8 cellular contexts compared by ENCODE assay signal in genomic region chr7:134669845-134670373, GRCh38. TPM values are rescaled to one million over a fixed set of nuclear protein-coding genes. Genes with fewer than 3 reads are reported as not detected.
DNase-seq lines count a peak whose midpoint lies in the region; ATAC-seq and TF ChIP-seq lines count a peak whose summit lies in the region.

No MANE protein-coding gene starts in this region.

- no peak overlapping the region for H4K91ac ChIP-seq in neuronal stem cell (ENCODE audit: low read depth, low read length, poor library complexity)

- H3K4ac ChIP-seq in neuronal stem cell (ENCODE audit: low read length): no peak overlapping the region

- no peaks in the 10 kb centered on the region for H3K79me1 ChIP-seq in neuronal stem cell (ENCODE audit: low read depth, low read length)

- no peak overlapping the region for H4K8ac ChIP-seq in neuronal stem cell (ENCODE audit: low read depth, low read length)

- no peak overlapping the region for H2BK5ac ChIP-seq in neuronal stem cell (ENCODE audit: low read length)

- H3K4me3 ChIP-seq in colonic mucosa (no peak overlapping the region), neuronal stem cell (ENCODE audit: low read length in 2 of 2) (no peak overlapping the region)

- H3K4me2 ChIP-seq in neuronal stem cell (ENCODE audit: insufficient read depth, low read length, poor library complexity, severe bottlenecking): no peak overlapping the region

- H2AFZ ChIP-seq in neuronal stem cell (ENCODE audit: low read length): peak overlapping the region; percentile 37

- intact Hi-C loops in colonic mucosa (cut with DNase I): no loop called here

- H3K23ac ChIP-seq in neuronal stem cell (ENCODE audit: low read depth, low read length, poor library complexity): no peak overlapping the region

- H2BK15ac ChIP-seq in neuronal stem cell (ENCODE audit: low read length): no peak overlapping the region

- H3K36me3 ChIP-seq in colonic mucosa (no peaks in the 10 kb centered on the region), neuronal stem cell (replicated peaks in 1 of 2; ENCODE audit: control insufficient read depth in 2 of 2, insufficient read depth in 2 of 2, low read length in 2 of 2) (peaks cover 0 to 3% of the 10 kb centered on the region in 2 donors)

- WGBS in neuronal stem cell (ENCODE audit: extremely low coverage in 2 of 2, insufficient read length in 2 of 2, insufficient replicate concordance in 1 of 2), 2 donors: no CpG with 5 or more reads among the region's 8 CpGs

- H2AK5ac ChIP-seq in neuronal stem cell (ENCODE audit: low read depth, low read length): no peak overlapping the region

- H3K4me1 ChIP-seq in colonic mucosa (no peaks in the 10 kb centered on the region), neuronal stem cell (ENCODE audit: control insufficient read depth in 2 of 2, insufficient read depth in 1 of 2, low read depth in 1 of 2, low read length in 2 of 2) (peaks cover 2 to 5% of the 10 kb centered on the region in 2 donors)

- DNase-seq in CD1c-positive myeloid dendritic cell (ENCODE audit: extremely low spot score) (peak; percentile 50), NCI-H2029 (lab: John Stamatoyannopoulos, UW) (peak; percentile 52), colonic mucosa (peak; percentile 34), neuronal stem cell (ENCODE audit: low spot score) (no peak), ureter (ENCODE audit: low spot score) (peak; percentile 76)
- peak; percentile 68 for DNase-seq in activated CD4-positive, alpha-beta T cell treated with anti-CD3 and anti-CD28 coated beads for 1 hour

- H3K27me3 ChIP-seq in colonic mucosa (no peaks in the 10 kb centered on the region), neuronal stem cell (ENCODE audit: control insufficient read depth in 3 of 3, insufficient read depth in 3 of 3, low read depth in 1 of 3, low read length in 3 of 3) (no peaks in the 10 kb centered on the region)

- no peak for TF ChIP-seq CTCF in colonic mucosa (IDR thresholded peaks at IDR 0.05)

- H3K9ac ChIP-seq in colonic mucosa (ENCODE audit: low read depth in 2 of 2, low read length in 2 of 2) (no peak overlapping the region), neuronal stem cell (ENCODE audit: low read depth, low read length, poor library complexity) (no peak overlapping the region)

- peak; percentile 67 for ATAC-seq in GM21825 (IDR thresholded peaks at IDR 0.05; ENCODE audit: unreplicated experiment)
- no peak for ATAC-seq in GM21717 (IDR thresholded peaks at IDR 0.05; ENCODE audit: unreplicated experiment)

- no peak overlapping the region for H3K18ac ChIP-seq in neuronal stem cell (ENCODE audit: low read length)

- no peak overlapping the region for H3K27ac ChIP-seq in colonic mucosa
- no peak overlapping the region for H3K27ac ChIP-seq in neuronal stem cell (replicated peaks; ENCODE audit: low read length)

- H2BK12ac ChIP-seq in neuronal stem cell (ENCODE audit: low read length): no peak overlapping the region

- H3K9me3 ChIP-seq in colonic mucosa: no peaks in the 10 kb centered on the region
- H3K9me3 ChIP-seq in neuronal stem cell (replicated peaks in 1 of 2; ENCODE audit: control insufficient read depth in 2 of 2, insufficient read depth in 1 of 2, low read depth in 1 of 2, low read length in 2 of 2): peaks cover 0 to 8% of the 10 kb centered on the region in 2 donors

- H2BK120ac ChIP-seq in neuronal stem cell (ENCODE audit: low read depth, low read length): no peak overlapping the region

- H3K14ac ChIP-seq in neuronal stem cell (ENCODE audit: low read length): no peak overlapping the region

RNA-seq across cellular contexts. Expression of gene BPGM, which starts 23.3 kb away (rescaled TPM):
- total RNA-seq in colonic mucosa (10 to 100 TPM; 10.5 to 10.6 TPM), ureter (25.5 TPM)
- polyA plus RNA-seq in neuronal stem cell (2013, experiment 1 of 2): 22.7 TPM
- polyA plus RNA-seq in neuronal stem cell (2013, experiment 2 of 2): 21.8 TPM
